In genomic region chr5:125659316-125660071, GRCh38 we compare ENCODE assay signal across 1 cellular context.
TF ChIP-seq lines count a peak whose summit lies in the region.

No MANE protein-coding gene starts in this region.

TF ChIP-seq in HEK293, 187 proteins besides CTCF, POLR2A, EP300 and RAD21 (continued from another document and continues in another):
- TF ChIP-seq ZNF280C (tag by site-specific recombination; IDR thresholded peaks at IDR 0.05) (no peak), ZNF37A (tag by site-specific recombination; IDR thresholded peaks at IDR 0.05) (no peak), ZNF639 (tag by site-specific recombination; IDR thresholded peaks at IDR 0.05) (peak; percentile 56), ZNF530 (tag by site-specific recombination; IDR thresholded peaks at IDR 0.05; ENCODE audit: low read depth) (no peak), ZNF121 (tag by site-specific recombination; IDR thresholded peaks at IDR 0.05) (no peak; the same call in 1 of the 2 replicates), REST (tag by site-specific recombination; IDR thresholded peaks at IDR 0.05) (no peak), ZNF24 (tag by site-specific recombination; IDR thresholded peaks at IDR 0.05) (peak; percentile 81), ZFHX2 (tag by site-specific recombination; conservative IDR thresholded peaks at IDR 0.05) (no peak), ZNF274 (IDR thresholded peaks at IDR 0.05; ENCODE audit: low read length) (no peak), ZNF274 (tag by site-specific recombination; IDR thresholded peaks at IDR 0.05; ENCODE audit: borderline replicate concordance) (no peak), PRDM2 (tag by site-specific recombination; IDR thresholded peaks at IDR 0.05; ENCODE audit: borderline replicate concordance) (no peak), ZNF394 (tag by site-specific recombination; IDR thresholded peaks at IDR 0.05; ENCODE audit: borderline replicate concordance) (peak; percentile 70; the same call in 1 of the 2 replicates), TRIM28 (IDR thresholded peaks at IDR 0.05; ENCODE audit: borderline replicate concordance, low read length) (no peak), ZBTB17 (tag by site-specific recombination; IDR thresholded peaks at IDR 0.05) (peak; percentile 71), ZNF629 (tag by site-specific recombination; IDR thresholded peaks at IDR 0.05) (peak; percentile 73), ZNF398 (tag by site-specific recombination; IDR thresholded peaks at IDR 0.05) (peak; percentile 61), ZNF202 (tag by site-specific recombination; IDR thresholded peaks at IDR 0.05; ENCODE audit: borderline replicate concordance) (no peak), HIC1 (tag by site-specific recombination; IDR thresholded peaks at IDR 0.05) (peak; percentile 51; the same call in 1 of the 2 replicates), ZNF146 (tag by site-specific recombination; IDR thresholded peaks at IDR 0.05) (no peak), YY2 (tag by site-specific recombination; IDR thresholded peaks at IDR 0.05) (no peak), ZNF211 (tag by site-specific recombination; IDR thresholded peaks at IDR 0.05; ENCODE audit: low read depth) (no peak), ZNF624 (tag by site-specific recombination; IDR thresholded peaks at IDR 0.05) (no peak), ZNF600 (tag by site-specific recombination; IDR thresholded peaks at IDR 0.05) (no peak), ZBTB20 (tag by site-specific recombination; IDR thresholded peaks at IDR 0.05) (no peak), ZNF792 (tag by site-specific recombination; IDR thresholded peaks at IDR 0.05) (no peak), ZNF561 (tag by site-specific recombination; IDR thresholded peaks at IDR 0.05; ENCODE audit: borderline replicate concordance) (peak; percentile 78; the same call in 1 of the 2 replicates), ZNF302 (tag by site-specific recombination; IDR thresholded peaks at IDR 0.05; ENCODE audit: low read depth) (no peak), ZNF830 (tag by site-specific recombination; IDR thresholded peaks at IDR 0.05; ENCODE audit: low read depth) (no peak), ZNF112 (tag by site-specific recombination; IDR thresholded peaks at IDR 0.05) (no peak), ZNF707 (tag by site-specific recombination; IDR thresholded peaks at IDR 0.05) (no peak), ZNF555 (tag by site-specific recombination; conservative IDR thresholded peaks at IDR 0.05) (no peak), ZNF354C (tag by site-specific recombination; IDR thresholded peaks at IDR 0.05; ENCODE audit: borderline replicate concordance, low read depth) (no peak), ZNF776 (tag by site-specific recombination; IDR thresholded peaks at IDR 0.05; ENCODE audit: borderline replicate concordance) (no peak), AEBP2 (tag by site-specific recombination; IDR thresholded peaks at IDR 0.05; ENCODE audit: borderline replicate concordance) (no peak), ZNF311 (tag by site-specific recombination; IDR thresholded peaks at IDR 0.05; ENCODE audit: borderline replicate concordance) (no peak), MZF1 (tag by site-specific recombination; IDR thresholded peaks at IDR 0.05; ENCODE audit: borderline replicate concordance) (peak; percentile 75; the same call in 1 of the 2 replicates), ZNF785 (tag by site-specific recombination; IDR thresholded peaks at IDR 0.05) (no peak), SETDB1 (IDR thresholded peaks at IDR 0.05; ENCODE audit: insufficient read length, low read length) (no peak), GLIS2 (tag by site-specific recombination; IDR thresholded peaks at IDR 0.05) (no peak), ZNF488 (tag by site-specific recombination; IDR thresholded peaks at IDR 0.05) (peak; percentile 79; the same call in 1 of the 2 replicates), ZXDB (tag by site-specific recombination; IDR thresholded peaks at IDR 0.05) (peak; percentile 86), ZNF670 (tag by site-specific recombination; IDR thresholded peaks at IDR 0.05; ENCODE audit: low read depth) (no peak), ZNF23 (tag by site-specific recombination; IDR thresholded peaks at IDR 0.05; ENCODE audit: borderline replicate concordance) (no peak)
